ENCODE assay signal across 18 cellular contexts in genomic region chr12:131422185-131422515, GRCh38.
DNase-seq lines count a peak whose midpoint lies in the region; ATAC-seq and TF ChIP-seq lines count a peak whose summit lies in the region.
"Had no signal": no experiment of that assay in that cellular context is flagged by ENCODE, and none has a peak within 500 bp of the region (broad histone marks: within the 10 kb centered on the region; RNA-seq: fewer than 3 reads in every experiment).

No MANE protein-coding gene starts in this region.

- H3K9ac ChIP-seq in neuronal stem cell (ENCODE audit: low read depth, low read length, poor library complexity) = peak overlapping the region; percentile 72
- H3K9ac ChIP-seq: BLaER1 treated with 17β-estradiol and CSF1 and Interleukin-3, amounts not matched to agents 10 nM and 100 nM had no signal

- H3K4me1 ChIP-seq in neuronal stem cell (ENCODE audit: control insufficient read depth in 2 of 2, insufficient read depth in 1 of 2, low read depth in 1 of 2, low read length in 2 of 2) = peaks cover 0 to 8% of the 10 kb centered on the region in 2 donors
- H3K4me1 ChIP-seq in spleen = no peaks in the 10 kb centered on the region
- H3K4me1 ChIP-seq: A549; BLaER1 treated with 17β-estradiol and CSF1 and Interleukin-3, amounts not matched to agents 10 nM and 100 nM; Caco-2 had no signal

- H2BK5ac ChIP-seq in neuronal stem cell (ENCODE audit: low read length) = no peak overlapping the region

- H2BK12ac ChIP-seq in neuronal stem cell (ENCODE audit: low read length) = no peak overlapping the region

- no peak overlapping the region for H3K4me3 Mint-ChIP-seq in natural killer cell treated with Interleukin-12 subunit alpha and Interleukin-12 subunit beta and Interleukin-15 and Interleukin-18, amount 100 ng/mL, for 72 hours
- no peak overlapping the region for H3K4me3 Mint-ChIP-seq in natural killer cell
- H3K4me3 Mint-ChIP-seq: B cell; CD4-positive, alpha-beta T cell; CD8-positive, alpha-beta T cell had no signal

- peak overlapping the region; percentile 26 for H3K23ac ChIP-seq in neuronal stem cell (ENCODE audit: low read depth, low read length, poor library complexity)

- no peak overlapping the region for H2BK120ac ChIP-seq in neuronal stem cell (ENCODE audit: low read depth, low read length)

- WGBS in neuronal stem cell (ENCODE audit: extremely low coverage in 2 of 2, insufficient read length in 2 of 2, insufficient replicate concordance in 1 of 2), 2 donors = no CpG with 5 or more reads among the region's 5 CpGs
- 69 to 97% (median 83%) methylated on average over 3 to 5 of the region's 5 CpGs for WGBS in spleen, 5 donors

- no peaks in the 10 kb centered on the region for H3K79me1 ChIP-seq in neuronal stem cell (ENCODE audit: low read depth, low read length)

- H3K14ac ChIP-seq in neuronal stem cell (ENCODE audit: low read length) = peak overlapping the region; percentile 57

- peaks cover 4 to 11% of the 10 kb centered on the region in 2 donors for H3K9me3 ChIP-seq in neuronal stem cell (replicated peaks in 1 of 2; ENCODE audit: control insufficient read depth in 2 of 2, insufficient read depth in 1 of 2, low read depth in 1 of 2, low read length in 2 of 2)
- H3K9me3 ChIP-seq in spleen = peaks cover 0 to 31% (median 19%) of the 10 kb centered on the region in 8 donors

- no peak overlapping the region for H2AFZ ChIP-seq in neuronal stem cell (ENCODE audit: low read length)

- no peaks in the 10 kb centered on the region for H3K9me3 Mint-ChIP-seq in natural killer cell treated with Interleukin-12 subunit alpha and Interleukin-12 subunit beta and Interleukin-15 and Interleukin-18, amount 100 ng/mL, for 72 hours
- H3K9me3 Mint-ChIP-seq in natural killer cell = peaks cover 0 to 5% of the 10 kb centered on the region in 2 donors

- H3K4me2 ChIP-seq in neuronal stem cell (ENCODE audit: insufficient read depth, low read length, poor library complexity, severe bottlenecking) = no peak overlapping the region
- H3K4me2 ChIP-seq: A549; BLaER1 treated with 17β-estradiol and CSF1 and Interleukin-3, amounts not matched to agents 10 nM and 100 nM had no signal

- no peak for TF ChIP-seq POLR2A in spleen (IDR thresholded peaks at IDR 0.05)

- peak overlapping the region; percentile 32 for H3K18ac ChIP-seq in neuronal stem cell (ENCODE audit: low read length)

- peaks cover 14% of the 10 kb centered on the region for H3K36me3 Mint-ChIP-seq in natural killer cell treated with Interleukin-12 subunit alpha and Interleukin-12 subunit beta and Interleukin-15 and Interleukin-18, amount 100 ng/mL, for 72 hours
- peaks cover 12% of the 10 kb centered on the region for H3K36me3 Mint-ChIP-seq in natural killer cell
- H3K36me3 Mint-ChIP-seq: CD8-positive, alpha-beta T cell had no signal

- H3K27ac ChIP-seq in neuronal stem cell (replicated peaks; ENCODE audit: low read length) = no peak overlapping the region
- H3K27ac ChIP-seq in spleen = no peak overlapping the region
- H3K27ac ChIP-seq: 22Rv1; A549; BLaER1 treated with 17β-estradiol and CSF1 and Interleukin-3, amounts not matched to agents 10 nM and 100 nM; C4-2B had no signal

- peaks cover 11 to 33% of the 10 kb centered on the region in 2 donors for H3K27me3 Mint-ChIP-seq in natural killer cell treated with Interleukin-12 subunit alpha and Interleukin-12 subunit beta and Interleukin-15 and Interleukin-18, amount 100 ng/mL, for 72 hours
- peaks cover 12 to 21% of the 10 kb centered on the region in 2 donors for H3K27me3 Mint-ChIP-seq in natural killer cell (ENCODE audit: low read depth in 2 of 2)

- no peak overlapping the region for H4K8ac ChIP-seq in neuronal stem cell (ENCODE audit: low read depth, low read length)

- ATAC-seq in natural killer cell treated with Interleukin-12 subunit alpha and Interleukin-12 subunit beta and Interleukin-15 and Interleukin-18, amount 100 ng/mL, for 72 hours = peak in 1 of 2 donors; percentile 15
- no peak for ATAC-seq in natural killer cell
- no peak for ATAC-seq in HG02588 (IDR thresholded peaks at IDR 0.05; ENCODE audit: unreplicated experiment)
- ATAC-seq: A549; CD8-positive, alpha-beta T cell had no signal

- intact Hi-C loops in natural killer cell (cut with micrococcal nuclease) = no loop called here
- intact Hi-C loops in spleen (cut with DNase I; ENCODE audit: low total_unique reads) = no loop called here

- H3K4me3 ChIP-seq in neuronal stem cell (ENCODE audit: low read length in 2 of 2) (no peak overlapping the region), spleen (no peak overlapping the region)
- H3K4me3 ChIP-seq: A549; BLaER1 treated with 17β-estradiol and CSF1 and Interleukin-3, amounts not matched to agents 10 nM and 100 nM had no signal

- H3K4ac ChIP-seq in neuronal stem cell (ENCODE audit: low read length) = no peak overlapping the region

- DNase-seq in natural killer cell treated with Interleukin-12 subunit alpha and Interleukin-12 subunit beta and Interleukin-15 and Interleukin-18, amount 100 ng/mL, for 72 hours (ENCODE audit: low spot score) = peak; percentile 15
- DNase-seq in natural killer cell (no peak), neuronal stem cell (ENCODE audit: low spot score) (no peak), spleen (peak; percentile 47), SKM-1 treated with dmso at 0.1 percent for 144 hours (lab: John Stamatoyannopoulos, UW; ENCODE audit: unreplicated experiment) (no peak)
- DNase-seq: AML-193; Caco-2; Calu3; CD4-positive, alpha-beta T cell; CD8-positive, alpha-beta T cell; DMS79 treated with DMSO at 0.1 percent for 48 hours; GF-D8 had no signal

- TF ChIP-seq CTCF in natural killer cell (IDR thresholded peaks at IDR 0.05) (no peak), spleen (IDR thresholded peaks at IDR 0.05 in 8 of 11, conservative IDR thresholded peaks at IDR 0.05 in 3 of 11) (no peak)

- no peaks in the 10 kb centered on the region for H3K36me3 ChIP-seq in neuronal stem cell (replicated peaks in 1 of 2; ENCODE audit: control insufficient read depth in 2 of 2, insufficient read depth in 2 of 2, low read length in 2 of 2)
- H3K36me3 ChIP-seq in spleen = no peaks in the 10 kb centered on the region
- H3K36me3 ChIP-seq: BLaER1 treated with 17β-estradiol and CSF1 and Interleukin-3, amounts not matched to agents 10 nM and 100 nM had no signal

- H2BK15ac ChIP-seq in neuronal stem cell (ENCODE audit: low read length) = no peak overlapping the region

- H3K27me3 ChIP-seq in neuronal stem cell (ENCODE audit: control insufficient read depth in 3 of 3, insufficient read depth in 3 of 3, low read depth in 1 of 3, low read length in 3 of 3) = no peaks in the 10 kb centered on the region
- H3K27me3 ChIP-seq in spleen (replicated peaks in 1 of 7) = peaks cover 0 to 23% (median 0%) of the 10 kb centered on the region in 7 donors
- H3K27me3 ChIP-seq: BLaER1 treated with 17β-estradiol and CSF1 and Interleukin-3, amounts not matched to agents 10 nM and 100 nM had no signal

- no peak overlapping the region for H2AK5ac ChIP-seq in neuronal stem cell (ENCODE audit: low read depth, low read length)

- H4K91ac ChIP-seq in neuronal stem cell (ENCODE audit: low read depth, low read length, poor library complexity) = no peak overlapping the region

- no peak overlapping the region for H3K27ac Mint-ChIP-seq in natural killer cell treated with Interleukin-12 subunit alpha and Interleukin-12 subunit beta and Interleukin-15 and Interleukin-18, amount 100 ng/mL, for 72 hours
- no peak overlapping the region for H3K27ac Mint-ChIP-seq in natural killer cell
- H3K27ac Mint-ChIP-seq: B cell; CD4-positive, alpha-beta T cell; CD8-positive, alpha-beta T cell had no signal

- H3K4me1 Mint-ChIP-seq in natural killer cell treated with Interleukin-12 subunit alpha and Interleukin-12 subunit beta and Interleukin-15 and Interleukin-18, amount 100 ng/mL, for 72 hours (ENCODE audit: low read depth in 2 of 2) = no peaks in the 10 kb centered on the region
- no peaks in the 10 kb centered on the region for H3K4me1 Mint-ChIP-seq in natural killer cell
- H3K4me1 Mint-ChIP-seq: B cell had no signal

Comparison
In these comparisons a context has a peak if more than half of its experiments do, and no peak if none do; other contexts are left out.
1. DNase-seq: peak in natural killer cell treated with Interleukin-12 subunit alpha and Interleukin-12 subunit beta and Interleukin-15 and Interleukin-18, amount 100 ng/mL, for 72 hours (single experiment) and spleen (single experiment); none in natural killer cell (single experiment), neuronal stem cell (single experiment) and SKM-1 treated with dmso at 0.1 percent for 144 hours (single experiment).